In genomic region chr4:37728064-37728463, GRCh38 we compare ENCODE assay signal across 1 cellular context.
A peak's percentile ranks its signal among the peaks of the same experiment; 100 is the strongest.
TF ChIP-seq lines count a peak whose summit lies in the region.

No MANE protein-coding gene starts in this region.

TF ChIP-seq in HepG2, 621 proteins besides CTCF, POLR2A, EP300 and RAD21 (continued from another document and continues in another):
- TF ChIP-seq ZBTB44 (CRISPR knock-in tag; IDR thresholded peaks at IDR 0.05) (no peak), ZNF24 (IDR thresholded peaks at IDR 0.05) (no peak), ERF (CRISPR knock-in tag; IDR thresholded peaks at IDR 0.05) (no peak), ZNF761 (CRISPR knock-in tag; conservative IDR thresholded peaks at IDR 0.05) (no peak), ZNF83 (CRISPR knock-in tag; IDR thresholded peaks at IDR 0.05; ENCODE audit: borderline replicate concordance) (no peak), SSRP1 (CRISPR knock-in tag; IDR thresholded peaks at IDR 0.05) (no peak), NFYB (CRISPR knock-in tag; IDR thresholded peaks at IDR 0.05) (no peak), ZBTB21 (CRISPR knock-in tag; IDR thresholded peaks at IDR 0.05) (no peak), TIGD3 (CRISPR knock-in tag; IDR thresholded peaks at IDR 0.05; ENCODE audit: borderline replicate concordance) (no peak), RXRB (CRISPR knock-in tag; IDR thresholded peaks at IDR 0.05; ENCODE audit: borderline replicate concordance) (no peak), NR1H2 (CRISPR knock-in tag; IDR thresholded peaks at IDR 0.05; ENCODE audit: borderline replicate concordance, low read depth) (no peak), ZFP37 (CRISPR knock-in tag; IDR thresholded peaks at IDR 0.05; ENCODE audit: borderline replicate concordance) (no peak), HMG20A (CRISPR knock-in tag; IDR thresholded peaks at IDR 0.05; ENCODE audit: borderline replicate concordance) (peak; percentile 50; the same call in 1 of the 2 replicates), HNRNPLL (IDR thresholded peaks at IDR 0.05; ENCODE audit: low read depth, low read length, poor library complexity, severe bottlenecking) (no peak), POLR2AphosphoS2 (IDR thresholded peaks at IDR 0.05; ENCODE audit: low read depth, low read length) (no peak), ZBTB40 (IDR thresholded peaks at IDR 0.05) (no peak), ZBTB40 (CRISPR knock-in tag; IDR thresholded peaks at IDR 0.05) (no peak), RFX1 (IDR thresholded peaks at IDR 0.05) (no peak), ZNF280D (CRISPR knock-in tag; IDR thresholded peaks at IDR 0.05) (no peak), SNAPC5 (CRISPR knock-in tag; IDR thresholded peaks at IDR 0.05; ENCODE audit: borderline replicate concordance) (no peak), ZNF124 (CRISPR knock-in tag; IDR thresholded peaks at IDR 0.05) (no peak), CHD2 (IDR thresholded peaks at IDR 0.05; ENCODE audit: low read depth, low read length) (no peak), ZNF512 (CRISPR knock-in tag; IDR thresholded peaks at IDR 0.05) (no peak), ETV5 (CRISPR knock-in tag; IDR thresholded peaks at IDR 0.05; ENCODE audit: borderline replicate concordance) (peak; percentile 70; the same call in 1 of the 2 replicates), HNF4A (CRISPR knock-in tag; IDR thresholded peaks at IDR 0.05) (peak; percentile 28; the same call in 1 of the 2 replicates), BCL6 (CRISPR knock-in tag; IDR thresholded peaks at IDR 0.05) (peak; percentile 54), SOX13 (IDR thresholded peaks at IDR 0.05) (no peak), SOX13 (CRISPR knock-in tag; conservative IDR thresholded peaks at IDR 0.05 in 1 of 2, IDR thresholded peaks at IDR 0.05 in 1 of 2) (peak in 1 of 2 experiments; percentile 85; a peak in 2 of 4 replicates), TCF7 (IDR thresholded peaks at IDR 0.05; ENCODE audit: low read depth) (peak; percentile 57), SOX5 (CRISPR knock-in tag; IDR thresholded peaks at IDR 0.05; ENCODE audit: borderline replicate concordance) (peak; percentile 63; the same call in 1 of the 2 replicates), ZSCAN31 (CRISPR knock-in tag; IDR thresholded peaks at IDR 0.05; ENCODE audit: low read depth) (no peak), HOXA3 (CRISPR knock-in tag; IDR thresholded peaks at IDR 0.05) (no peak), KAT8 (CRISPR knock-in tag; IDR thresholded peaks at IDR 0.05) (0 out of 2 replicates have a peak, but pooled peaks have one; percentile 29), ZNF639 (CRISPR knock-in tag; conservative IDR thresholded peaks at IDR 0.05) (no peak), DNMT1 (CRISPR knock-in tag; IDR thresholded peaks at IDR 0.05) (no peak), ZFP82 (CRISPR knock-in tag; IDR thresholded peaks at IDR 0.05; ENCODE audit: borderline replicate concordance) (no peak), MBNL3 (CRISPR knock-in tag; conservative IDR thresholded peaks at IDR 0.05) (no peak), DZIP1 (CRISPR knock-in tag; IDR thresholded peaks at IDR 0.05) (no peak), ZBTB42 (CRISPR knock-in tag; IDR thresholded peaks at IDR 0.05) (no peak), KLF11 (CRISPR knock-in tag; IDR thresholded peaks at IDR 0.05) (no peak)
